In the genomic region with DNA sequence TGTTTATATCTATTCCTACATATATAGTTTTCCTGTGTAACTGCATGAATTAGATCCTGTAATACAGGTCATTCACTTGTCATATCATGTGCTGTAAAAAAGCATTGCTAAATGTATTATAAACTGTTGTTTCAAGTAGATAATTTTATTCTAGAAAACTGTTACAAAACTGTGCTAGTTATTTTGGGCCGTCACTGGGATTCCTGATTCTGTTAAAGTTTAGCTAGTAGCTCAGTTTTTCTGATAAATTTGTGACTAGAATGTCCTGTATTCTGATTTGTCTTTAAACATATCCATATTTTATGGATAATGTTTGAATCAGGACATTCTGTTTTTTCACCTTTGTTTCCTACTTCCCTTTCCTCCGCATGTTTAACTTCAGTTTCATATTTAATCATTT, we compare ENCODE assay signal across 3 cellular contexts.
TF ChIP-seq lines count a peak whose summit lies in the region.

No MANE protein-coding gene starts in this region.

TF ChIP-seq in liver, 16 proteins besides CTCF, POLR2A, EP300 and RAD21:
- TF ChIP-seq NR2F2 (IDR thresholded peaks at IDR 0.05): no peak
- no peak for TF ChIP-seq YY1 (IDR thresholded peaks at IDR 0.05)
- TF ChIP-seq TAF1 (conservative IDR thresholded peaks at IDR 0.05): no peak
- TF ChIP-seq FOXA2 (IDR thresholded peaks at IDR 0.05): no peak
- TF ChIP-seq RXRA (IDR thresholded peaks at IDR 0.05): no peak
- TF ChIP-seq, protein P1, sequence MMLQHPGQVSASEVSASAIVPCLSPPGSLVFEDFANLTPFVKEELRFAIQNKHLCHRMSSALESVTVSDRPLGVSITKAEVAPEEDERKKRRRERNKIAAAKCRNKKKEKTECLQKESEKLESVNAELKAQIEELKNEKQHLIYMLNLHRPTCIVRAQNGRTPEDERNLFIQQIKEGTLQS (IDR thresholded peaks at IDR 0.05): no peak
- TF ChIP-seq, protein P2, sequence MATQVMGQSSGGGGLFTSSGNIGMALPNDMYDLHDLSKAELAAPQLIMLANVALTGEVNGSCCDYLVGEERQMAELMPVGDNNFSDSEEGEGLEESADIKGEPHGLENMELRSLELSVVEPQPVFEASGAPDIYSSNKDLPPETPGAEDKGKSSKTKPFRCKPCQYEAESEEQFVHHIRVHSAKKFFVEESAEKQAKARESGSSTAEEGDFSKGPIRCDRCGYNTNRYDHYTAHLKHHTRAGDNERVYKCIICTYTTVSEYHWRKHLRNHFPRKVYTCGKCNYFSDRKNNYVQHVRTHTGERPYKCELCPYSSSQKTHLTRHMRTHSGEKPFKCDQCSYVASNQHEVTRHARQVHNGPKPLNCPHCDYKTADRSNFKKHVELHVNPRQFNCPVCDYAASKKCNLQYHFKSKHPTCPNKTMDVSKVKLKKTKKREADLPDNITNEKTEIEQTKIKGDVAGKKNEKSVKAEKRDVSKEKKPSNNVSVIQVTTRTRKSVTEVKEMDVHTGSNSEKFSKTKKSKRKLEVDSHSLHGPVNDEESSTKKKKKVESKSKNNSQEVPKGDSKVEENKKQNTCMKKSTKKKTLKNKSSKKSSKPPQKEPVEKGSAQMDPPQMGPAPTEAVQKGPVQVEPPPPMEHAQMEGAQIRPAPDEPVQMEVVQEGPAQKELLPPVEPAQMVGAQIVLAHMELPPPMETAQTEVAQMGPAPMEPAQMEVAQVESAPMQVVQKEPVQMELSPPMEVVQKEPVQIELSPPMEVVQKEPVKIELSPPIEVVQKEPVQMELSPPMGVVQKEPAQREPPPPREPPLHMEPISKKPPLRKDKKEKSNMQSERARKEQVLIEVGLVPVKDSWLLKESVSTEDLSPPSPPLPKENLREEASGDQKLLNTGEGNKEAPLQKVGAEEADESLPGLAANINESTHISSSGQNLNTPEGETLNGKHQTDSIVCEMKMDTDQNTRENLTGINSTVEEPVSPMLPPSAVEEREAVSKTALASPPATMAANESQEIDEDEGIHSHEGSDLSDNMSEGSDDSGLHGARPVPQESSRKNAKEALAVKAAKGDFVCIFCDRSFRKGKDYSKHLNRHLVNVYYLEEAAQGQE (IDR thresholded peaks at IDR 0.05): no peak
- TF ChIP-seq SP1 (IDR thresholded peaks at IDR 0.05): no peak
- TF ChIP-seq, protein P3, sequence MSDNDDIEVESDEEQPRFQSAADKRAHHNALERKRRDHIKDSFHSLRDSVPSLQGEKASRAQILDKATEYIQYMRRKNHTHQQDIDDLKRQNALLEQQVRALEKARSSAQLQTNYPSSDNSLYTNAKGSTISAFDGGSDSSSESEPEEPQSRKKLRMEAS (IDR thresholded peaks at IDR 0.05): no peak
- TF ChIP-seq, protein P4, sequence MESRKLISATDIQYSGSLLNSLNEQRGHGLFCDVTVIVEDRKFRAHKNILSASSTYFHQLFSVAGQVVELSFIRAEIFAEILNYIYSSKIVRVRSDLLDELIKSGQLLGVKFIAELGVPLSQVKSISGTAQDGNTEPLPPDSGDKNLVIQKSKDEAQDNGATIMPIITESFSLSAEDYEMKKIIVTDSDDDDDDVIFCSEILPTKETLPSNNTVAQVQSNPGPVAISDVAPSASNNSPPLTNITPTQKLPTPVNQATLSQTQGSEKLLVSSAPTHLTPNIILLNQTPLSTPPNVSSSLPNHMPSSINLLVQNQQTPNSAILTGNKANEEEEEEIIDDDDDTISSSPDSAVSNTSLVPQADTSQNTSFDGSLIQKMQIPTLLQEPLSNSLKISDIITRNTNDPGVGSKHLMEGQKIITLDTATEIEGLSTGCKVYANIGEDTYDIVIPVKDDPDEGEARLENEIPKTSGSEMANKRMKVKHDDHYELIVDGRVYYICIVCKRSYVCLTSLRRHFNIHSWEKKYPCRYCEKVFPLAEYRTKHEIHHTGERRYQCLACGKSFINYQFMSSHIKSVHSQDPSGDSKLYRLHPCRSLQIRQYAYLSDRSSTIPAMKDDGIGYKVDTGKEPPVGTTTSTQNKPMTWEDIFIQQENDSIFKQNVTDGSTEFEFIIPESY (IDR thresholded peaks at IDR 0.05): no peak
- no peak for TF ChIP-seq HNF4G (IDR thresholded peaks at IDR 0.05)
- TF ChIP-seq FOXA1 (IDR thresholded peaks at IDR 0.05): no peak
- TF ChIP-seq JUND (IDR thresholded peaks at IDR 0.05): no peak
- no peak for TF ChIP-seq GABPA (IDR thresholded peaks at IDR 0.05 in 1 of 2, conservative IDR thresholded peaks at IDR 0.05 in 1 of 2)
- TF ChIP-seq HNF4A (conservative IDR thresholded peaks at IDR 0.05): no peak
- TF ChIP-seq EGR1 (IDR thresholded peaks at IDR 0.05; ENCODE audit: low read depth in 2 of 2): no peak

TF ChIP-seq in HepG2, 621 proteins besides CTCF, POLR2A, EP300 and RAD21:
- no peak for TF ChIP-seq IKZF1 (IDR thresholded peaks at IDR 0.05)
- TF ChIP-seq SP1 (IDR thresholded peaks at IDR 0.05): no peak
- TF ChIP-seq SP1 (CRISPR knock-in tag; IDR thresholded peaks at IDR 0.05): no peak
- TF ChIP-seq, protein P5, sequence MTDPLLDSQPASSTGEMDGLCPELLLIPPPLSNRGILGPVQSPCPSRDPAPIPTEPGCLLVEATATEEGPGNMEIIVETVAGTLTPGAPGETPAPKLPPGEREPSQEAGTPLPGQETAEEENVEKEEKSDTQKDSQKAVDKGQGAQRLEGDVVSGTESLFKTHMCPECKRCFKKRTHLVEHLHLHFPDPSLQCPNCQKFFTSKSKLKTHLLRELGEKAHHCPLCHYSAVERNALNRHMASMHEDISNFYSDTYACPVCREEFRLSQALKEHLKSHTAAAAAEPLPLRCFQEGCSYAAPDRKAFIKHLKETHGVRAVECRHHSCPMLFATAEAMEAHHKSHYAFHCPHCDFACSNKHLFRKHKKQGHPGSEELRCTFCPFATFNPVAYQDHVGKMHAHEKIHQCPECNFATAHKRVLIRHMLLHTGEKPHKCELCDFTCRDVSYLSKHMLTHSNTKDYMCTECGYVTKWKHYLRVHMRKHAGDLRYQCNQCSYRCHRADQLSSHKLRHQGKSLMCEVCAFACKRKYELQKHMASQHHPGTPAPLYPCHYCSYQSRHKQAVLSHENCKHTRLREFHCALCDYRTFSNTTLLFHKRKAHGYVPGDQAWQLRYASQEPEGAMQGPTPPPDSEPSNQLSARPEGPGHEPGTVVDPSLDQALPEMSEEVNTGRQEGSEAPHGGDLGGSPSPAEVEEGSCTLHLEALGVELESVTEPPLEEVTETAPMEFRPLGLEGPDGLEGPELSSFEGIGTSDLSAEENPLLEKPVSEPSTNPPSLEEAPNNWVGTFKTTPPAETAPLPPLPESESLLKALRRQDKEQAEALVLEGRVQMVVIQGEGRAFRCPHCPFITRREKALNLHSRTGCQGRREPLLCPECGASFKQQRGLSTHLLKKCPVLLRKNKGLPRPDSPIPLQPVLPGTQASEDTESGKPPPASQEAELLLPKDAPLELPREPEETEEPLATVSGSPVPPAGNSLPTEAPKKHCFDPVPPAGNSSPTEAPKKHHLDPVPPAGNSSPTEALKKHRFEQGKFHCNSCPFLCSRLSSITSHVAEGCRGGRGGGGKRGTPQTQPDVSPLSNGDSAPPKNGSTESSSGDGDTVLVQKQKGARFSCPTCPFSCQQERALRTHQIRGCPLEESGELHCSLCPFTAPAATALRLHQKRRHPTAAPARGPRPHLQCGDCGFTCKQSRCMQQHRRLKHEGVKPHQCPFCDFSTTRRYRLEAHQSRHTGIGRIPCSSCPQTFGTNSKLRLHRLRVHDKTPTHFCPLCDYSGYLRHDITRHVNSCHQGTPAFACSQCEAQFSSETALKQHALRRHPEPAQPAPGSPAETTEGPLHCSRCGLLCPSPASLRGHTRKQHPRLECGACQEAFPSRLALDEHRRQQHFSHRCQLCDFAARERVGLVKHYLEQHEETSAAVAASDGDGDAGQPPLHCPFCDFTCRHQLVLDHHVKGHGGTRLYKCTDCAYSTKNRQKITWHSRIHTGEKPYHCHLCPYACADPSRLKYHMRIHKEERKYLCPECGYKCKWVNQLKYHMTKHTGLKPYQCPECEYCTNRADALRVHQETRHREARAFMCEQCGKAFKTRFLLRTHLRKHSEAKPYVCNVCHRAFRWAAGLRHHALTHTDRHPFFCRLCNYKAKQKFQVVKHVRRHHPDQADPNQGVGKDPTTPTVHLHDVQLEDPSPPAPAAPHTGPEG (CRISPR knock-in tag; IDR thresholded peaks at IDR 0.05): no peak
- no peak for TF ChIP-seq GZF1 (CRISPR knock-in tag; IDR thresholded peaks at IDR 0.05)
- TF ChIP-seq FOXJ3 (CRISPR knock-in tag; IDR thresholded peaks at IDR 0.05; ENCODE audit: borderline replicate concordance): no peak
- TF ChIP-seq, protein P6, sequence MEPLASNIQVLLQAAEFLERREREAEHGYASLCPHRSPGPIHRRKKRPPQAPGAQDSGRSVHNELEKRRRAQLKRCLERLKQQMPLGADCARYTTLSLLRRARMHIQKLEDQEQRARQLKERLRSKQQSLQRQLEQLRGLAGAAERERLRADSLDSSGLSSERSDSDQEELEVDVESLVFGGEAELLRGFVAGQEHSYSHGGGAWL (CRISPR knock-in tag; IDR thresholded peaks at IDR 0.05): no peak
- no peak for TF ChIP-seq ARHGAP35 (CRISPR knock-in tag; IDR thresholded peaks at IDR 0.05; ENCODE audit: borderline replicate concordance)
- no peak for TF ChIP-seq HNRNPL (IDR thresholded peaks at IDR 0.05; ENCODE audit: low read depth, low read length)
- TF ChIP-seq WIZ (CRISPR knock-in tag; IDR thresholded peaks at IDR 0.05): no peak
- TF ChIP-seq POGZ (CRISPR knock-in tag; IDR thresholded peaks at IDR 0.05): no peak
- TF ChIP-seq HDAC6 (IDR thresholded peaks at IDR 0.05; ENCODE audit: low read depth, low read length): no peak
- no peak for TF ChIP-seq TBL1XR1 (IDR thresholded peaks at IDR 0.05; ENCODE audit: borderline replicate concordance, low read length, partially characterized antibody)
TF ChIP-seq in HepG2: peak in this region for 0.

TF ChIP-seq in endothelial cell of umbilical vein, 7 proteins besides CTCF, POLR2A, EP300 and RAD21:
- TF ChIP-seq POLR2AphosphoS5 (IDR thresholded peaks at IDR 0.05; ENCODE audit: insufficient read depth, low read depth, low read length): no peak
- no peak for TF ChIP-seq GATA2 (IDR thresholded peaks at IDR 0.05; ENCODE audit: insufficient read depth, insufficient read length, low read depth, low read length)
- no peak for TF ChIP-seq JUN (IDR thresholded peaks at IDR 0.05; ENCODE audit: borderline replicate concordance, insufficient read depth, insufficient read length, low read depth)
TF ChIP-seq in endothelial cell of umbilical vein: peak in this region for 0.
